9 cellular contexts compared by ENCODE assay signal in the genomic region with DNA sequence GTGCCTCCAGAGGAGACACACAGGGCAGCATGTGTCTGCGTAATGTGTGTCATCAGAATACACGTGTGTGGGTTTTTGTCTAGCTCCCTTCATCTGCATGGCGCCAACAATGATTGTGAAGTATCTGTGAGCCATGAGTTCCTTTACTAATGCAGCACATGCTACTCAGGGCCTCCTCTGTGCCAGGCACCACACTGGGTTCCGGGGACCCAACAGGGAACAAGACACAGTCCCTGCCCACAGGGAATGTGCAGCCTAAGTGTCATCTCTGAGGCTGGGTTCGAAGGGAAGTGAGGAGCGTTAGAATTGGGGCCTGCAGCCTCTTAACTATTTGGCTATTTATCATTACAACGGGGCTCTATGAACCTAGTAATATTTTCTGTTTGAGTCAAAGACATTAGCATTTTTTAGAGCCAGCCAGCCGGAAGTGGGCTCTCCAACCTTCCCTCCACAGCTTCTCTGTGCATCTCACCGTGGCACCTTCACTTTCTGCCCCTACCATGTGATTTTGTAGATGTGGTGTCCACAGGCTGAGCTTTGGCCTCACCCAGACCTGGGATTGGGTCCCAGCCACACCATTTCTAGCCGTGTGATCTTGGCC. TPM values are rescaled to one million over a fixed set of nuclear protein-coding genes. Genes with fewer than 3 reads are reported as not detected.
A peak's percentile ranks its signal among the peaks of the same experiment; 100 is the strongest.
DNase-seq lines count a peak whose midpoint lies in the region; ATAC-seq, FAIRE-seq and TF ChIP-seq lines count a peak whose summit lies in the region.
"Had no signal": no experiment of that assay in that cellular context is flagged by ENCODE, and none has a peak within 500 bp of the region (broad histone marks: within the 10 kb centered on the region; RNA-seq: fewer than 3 reads in every experiment).

No MANE protein-coding gene starts in this region.

- CTCF ChIA-PET in RWPE1 (lab: Yijun Ruan, JAX), result interaction anchor here (0.9 kb wide), 1 partner anchor 44 kb away, joined by 3 read pairs; the partner anchor contains the start of gene SRGN
- CTCF ChIA-PET in endothelial cell of umbilical vein (lab: Charles Lee), result no interaction called here
- CTCF ChIA-PET in mammary epithelial cell (lab: Charles Lee; ENCODE audit: low non-redundant PET), result no interaction called here

- FAIRE-seq in endothelial cell of umbilical vein (lab: Jason Lieb, UNC), result no peak
- FAIRE-seq: astrocyte had no signal

- H3K27me3 ChIP-seq in endothelial cell of umbilical vein (ENCODE audit: control insufficient read depth in 2 of 2, insufficient read depth in 2 of 2, low read length in 2 of 2) (no peaks in the 10 kb centered on the region), mammary epithelial cell (ENCODE audit: insufficient read depth, low read length) (no peaks in the 10 kb centered on the region)

- no peaks in the 10 kb centered on the region for H3K36me3 ChIP-seq in endothelial cell of umbilical vein (ENCODE audit: control insufficient read depth in 2 of 2, extremely low read depth in 1 of 2, insufficient read depth in 2 of 2, low read length in 2 of 2)
- no peaks in the 10 kb centered on the region for H3K36me3 ChIP-seq in mammary epithelial cell (ENCODE audit: insufficient read depth, low read length)

- no peaks in the 10 kb centered on the region for H3K79me2 ChIP-seq in endothelial cell of umbilical vein (ENCODE audit: control insufficient read depth, insufficient read depth, low read length)
- no peaks in the 10 kb centered on the region for H3K79me2 ChIP-seq in mammary epithelial cell (ENCODE audit: insufficient read depth, low read length)

- H3K9ac ChIP-seq in endothelial cell of umbilical vein (replicated peaks; ENCODE audit: extremely low read depth, insufficient read depth, low read length) (no peak overlapping the region), mammary epithelial cell (ENCODE audit: insufficient read depth, low read length) (no peak overlapping the region)

- intact Hi-C loops in endothelial cell of umbilical vein (cut with micrococcal nuclease), result no loop called here
- intact Hi-C loops in mammary epithelial cell (cut with micrococcal nuclease), result no loop called here

- POLR2A ChIA-PET in RWPE1 (lab: Yijun Ruan, JAX; ENCODE audit: low non-redundant PET), result interaction anchor here (0.6 to 0.7 kb wide), 2 partner anchors 47 to 1114 kb away, joined by 4 to 10 read pairs; no protein-coding TSS in a partner anchor
- POLR2A ChIA-PET in endothelial cell of umbilical vein (lab: Charles Lee), result no interaction called here

- H4K20me1 ChIP-seq in endothelial cell of umbilical vein (replicated peaks; ENCODE audit: control insufficient read depth, extremely low read depth, insufficient read depth, low read length) (no peaks in the 10 kb centered on the region), mammary epithelial cell (ENCODE audit: insufficient read depth, low read length) (no peaks in the 10 kb centered on the region)

- TF ChIP-seq CTCF in GM12865 (IDR thresholded peaks at IDR 0.05; ENCODE audit: insufficient read depth, low read depth, low read length, missing control alignments) (no peak), RWPE1 (conservative IDR thresholded peaks at IDR 0.05; ENCODE audit: low read depth) (no peak), endothelial cell of umbilical vein (IDR thresholded peaks at IDR 0.05; ENCODE audit: extremely low read depth in 1 of 2, insufficient read depth in 1 of 2, low read depth in 1 of 2, low read length in 2 of 2) (no peak), mammary epithelial cell (conservative IDR thresholded peaks at IDR 0.05 in 1 of 2, IDR thresholded peaks at IDR 0.05 in 1 of 2; ENCODE audit: extremely low read depth in 1 of 2, insufficient read depth in 1 of 2, low read depth in 1 of 2, low read length in 2 of 2) (no peak)

- BruUV-seq in endothelial cell of umbilical vein (replicated peaks; lab: Mats Ljungman, UMichigan) (no TSS peak), mammary epithelial cell (replicated peaks; lab: Mats Ljungman, UMichigan) (no TSS peak)

- no peaks in the 10 kb centered on the region for H3K9me1 ChIP-seq in endothelial cell of umbilical vein (replicated peaks; ENCODE audit: control insufficient read depth, extremely low read depth, insufficient read depth, low read length)

- H3K4me1 ChIP-seq in endothelial cell of umbilical vein (ENCODE audit: control insufficient read depth, extremely low read depth, insufficient read depth, low read length) (peaks cover 4% of the 10 kb centered on the region), mammary epithelial cell (ENCODE audit: insufficient read depth, low read length) (peaks cover 24% of the 10 kb centered on the region)

- H3K9me3 ChIP-seq in endothelial cell of umbilical vein (replicated peaks; ENCODE audit: control insufficient read depth, insufficient read depth, low read length) (no peaks in the 10 kb centered on the region), mammary epithelial cell (replicated peaks; ENCODE audit: insufficient read depth, low read length) (no peaks in the 10 kb centered on the region)

- peak overlapping the region; percentile 42 for H2AFZ ChIP-seq in endothelial cell of umbilical vein (ENCODE audit: low read depth, low read length)
- H2AFZ ChIP-seq in mammary epithelial cell (ENCODE audit: low read depth, low read length), result no peak overlapping the region

- in situ Hi-C loops in mammary epithelial cell (cut with MboI; ENCODE audit: low sequenced_read_pairs in 2 of 2), result no loop called here

- dilution Hi-C loops in endothelial cell of umbilical vein (cut with MboI; ENCODE audit: extremely low pct_ligation_motif_present, low sequenced_read_pairs), result no loop called here
- dilution Hi-C loops in mammary epithelial cell (cut with HindIII; ENCODE audit: low sequenced_read_pairs), result no loop called here

- DNase-seq in GM12865 (ENCODE audit: low read depth) (peak; percentile 88), RWPE1 (ENCODE audit: low spot score) (no peak), endothelial cell of umbilical vein (ENCODE audit: low read depth, low spot score) (no peak), hypothalamus (lab: John Stamatoyannopoulos, UW) (no peak), mammary epithelial cell (no peak), putamen (ENCODE audit: low spot score) (no peak), NCI-H128 (lab: John Stamatoyannopoulos, UW; ENCODE audit: unreplicated experiment) (no peak)

- peak; percentile 47 for ATAC-seq in GM21619 (IDR thresholded peaks at IDR 0.05; ENCODE audit: unreplicated experiment)

- H3K4me3 ChIP-seq in GM12865 (ENCODE audit: low read depth, low read length) (peak overlapping the region; percentile 51), endothelial cell of umbilical vein (replicated peaks in 1 of 3; ENCODE audit: insufficient read depth in 1 of 3, low read depth in 1 of 3, low read length in 3 of 3) (no peak overlapping the region), mammary epithelial cell (replicated peaks in 1 of 3; ENCODE audit: insufficient read depth in 1 of 3, low read depth in 2 of 3, low read length in 3 of 3) (no peak overlapping the region)

- WGBS in mammary epithelial cell (ENCODE audit: low coverage, missing lambda C conversion rate), result 96% methylated on average over 9 of the region's 10 CpGs

- no peak for TF ChIP-seq POLR2A in endothelial cell of umbilical vein (IDR thresholded peaks at IDR 0.05; ENCODE audit: low read depth, low read length)

- H3K27ac ChIP-seq in RWPE1 (peak overlapping the region; percentile 31), endothelial cell of umbilical vein (ENCODE audit: insufficient read depth, low read depth, low read length) (no peak overlapping the region), mammary epithelial cell (ENCODE audit: insufficient read depth, low read depth, low read length) (no peak overlapping the region)

- H3K4me2 ChIP-seq in endothelial cell of umbilical vein (ENCODE audit: insufficient read depth, low read length) (no peak overlapping the region), mammary epithelial cell (ENCODE audit: insufficient read depth, low read depth, low read length) (no peak overlapping the region)

TF ChIP-seq in endothelial cell of umbilical vein, 7 proteins besides CTCF, POLR2A, EP300 and RAD21 (continues in another document):
- no peak for TF ChIP-seq JUN (IDR thresholded peaks at IDR 0.05; ENCODE audit: borderline replicate concordance, insufficient read depth, insufficient read length, low read depth)
- TF ChIP-seq POLR2AphosphoS5 (IDR thresholded peaks at IDR 0.05; ENCODE audit: insufficient read depth, low read depth, low read length), result no peak
- no peak for TF ChIP-seq MYC (IDR thresholded peaks at IDR 0.05; ENCODE audit: low read depth, low read length)
- TF ChIP-seq FOS (IDR thresholded peaks at IDR 0.05; ENCODE audit: borderline replicate concordance, insufficient read depth, low read length), result no peak
- TF ChIP-seq GATA2 (IDR thresholded peaks at IDR 0.05; ENCODE audit: insufficient read depth, insufficient read length, low read depth, low read length), result no peak
- TF ChIP-seq, protein P1, sequence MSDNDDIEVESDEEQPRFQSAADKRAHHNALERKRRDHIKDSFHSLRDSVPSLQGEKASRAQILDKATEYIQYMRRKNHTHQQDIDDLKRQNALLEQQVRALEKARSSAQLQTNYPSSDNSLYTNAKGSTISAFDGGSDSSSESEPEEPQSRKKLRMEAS (IDR thresholded peaks at IDR 0.05; ENCODE audit: insufficient read depth, insufficient read length), result no peak

RNA-seq across cellular contexts. Expression of gene SRGN, which starts 43.9 kb away (rescaled TPM):
- 433 and 450 TPM in 2 replicates for total RNA-seq in endothelial cell of umbilical vein
- 331 and 384 TPM in 2 replicates for polyA plus RNA-seq in endothelial cell of umbilical vein
- polyA plus RNA-seq in endothelial cell of umbilical vein (2011; cell fraction: cytosol; rRNA removed), result 508 and 539 TPM in 2 replicates
- polyA plus RNA-seq in endothelial cell of umbilical vein (2011; cell fraction: nucleus; rRNA removed), result 158 and 239 TPM in 2 replicates
- 819 and 1,078 TPM in 2 replicates for polyA plus RNA-seq in endothelial cell of umbilical vein (2012)
- polyA minus RNA-seq in endothelial cell of umbilical vein, result 297 and 324 TPM in 2 replicates
- polyA minus RNA-seq in endothelial cell of umbilical vein (2011; cell fraction: cytosol; rRNA and poly(A)+ RNA removed), result 1.3 TPM
- 49.0 and 69.0 TPM in 2 replicates for polyA minus RNA-seq in endothelial cell of umbilical vein (2011; cell fraction: nucleus; rRNA and poly(A)+ RNA removed)
- 1 to 10 TPM in 1 of 2 donors, under 1 TPM in 1; 0.92 to 1.0 TPM for total RNA-seq in mammary epithelial cell
- 2.0 TPM for polyA plus RNA-seq in mammary epithelial cell
- polyA minus RNA-seq in mammary epithelial cell, result not detected

RNA-seq across cellular contexts. Expression of gene KIFBP, which starts 55.4 kb away (rescaled TPM):
- total RNA-seq in endothelial cell of umbilical vein, result 37.3 and 39.8 TPM in 2 replicates
- polyA plus RNA-seq in endothelial cell of umbilical vein, result 15.3 and 17.6 TPM in 2 replicates
- 22.9 and 23.0 TPM in 2 replicates for polyA plus RNA-seq in endothelial cell of umbilical vein (2011; cell fraction: cytosol; rRNA removed)
- polyA plus RNA-seq in endothelial cell of umbilical vein (2011; cell fraction: nucleus; rRNA removed), result 27.6 and 38.1 TPM in 2 replicates
- polyA plus RNA-seq in endothelial cell of umbilical vein (2012), result 35.8 and 43.0 TPM in 2 replicates
- polyA minus RNA-seq in endothelial cell of umbilical vein, result 14.1 and 15.9 TPM in 2 replicates
- 22.6 TPM for polyA minus RNA-seq in endothelial cell of umbilical vein (2011; cell fraction: cytosol; rRNA and poly(A)+ RNA removed)
- 13.8 and 15.9 TPM in 2 replicates for polyA minus RNA-seq in endothelial cell of umbilical vein (2011; cell fraction: nucleus; rRNA and poly(A)+ RNA removed)
- total RNA-seq in mammary epithelial cell, result 10 to 100 TPM; 36.0 to 39.3 TPM
- 36.1 TPM for polyA plus RNA-seq in mammary epithelial cell
- 22.3 TPM for polyA minus RNA-seq in mammary epithelial cell

Comparison
In these comparisons a context has a peak if more than half of its experiments do, and no peak if none do; other contexts are left out.
1. RNA of gene SRGN, which starts 43.9 kb away (total RNA-seq): 433 to 450 TPM in endothelial cell of umbilical vein; 0.92 to 1.0 TPM in mammary epithelial cell; every median in the first group is over 100 times any median in the second.